In genomic region chr2:45771251-45771650, GRCh38 we compare ENCODE assay signal across 8 cellular contexts.
DNase-seq lines count a peak whose midpoint lies in the region; ATAC-seq and TF ChIP-seq lines count a peak whose summit lies in the region.

No MANE protein-coding gene starts in this region.

- intact Hi-C loops in natural killer cell (cut with micrococcal nuclease): no loop called here
- intact Hi-C loops in body of pancreas (cut with DNase I): loop anchor here (10.0 kb wide), 1 partner anchor 164 kb away; no protein-coding TSS in a partner anchor
- intact Hi-C loops in activated CD4-positive, alpha-beta T cell treated with anti-CD3 and anti-CD28 coated beads for 36 hours (cut with DNase I, micrococcal nuclease): loop anchor here in 1 of 2 experiments (10.0 kb wide), 1 partner anchor 164 kb away; no protein-coding TSS in a partner anchor

- POLR2A ChIA-PET in activated CD4-positive, alpha-beta T cell treated with anti-CD3 and anti-CD28 coated beads for 36 hours (lab: Charles Lee): no interaction called here

- in situ Hi-C loops in HAP-1 (cut with MboI; ENCODE audit: low sequenced_read_pairs): no loop called here

- H3K27me3 ChIP-seq in body of pancreas (no peaks in the 10 kb centered on the region), lung (ENCODE audit: control insufficient read depth, insufficient read depth) (no peaks in the 10 kb centered on the region), HAP-1 (ENCODE audit: low read depth) (no peaks in the 10 kb centered on the region)

- CTCF ChIA-PET in activated CD4-positive, alpha-beta T cell treated with anti-CD3 and anti-CD28 coated beads for 36 hours (lab: Charles Lee): interaction anchor here (1.5 kb wide), 1 partner anchor 9 kb away, joined by 7 read pairs; no protein-coding TSS in a partner anchor

- H3K27ac Mint-ChIP-seq in natural killer cell: no peak overlapping the region
- H3K27ac Mint-ChIP-seq in natural killer cell treated with Interleukin-12 subunit alpha and Interleukin-12 subunit beta and Interleukin-15 and Interleukin-18, amount 100 ng/mL, for 72 hours: no peak overlapping the region
- no peak overlapping the region for H3K27ac Mint-ChIP-seq in activated CD4-positive, alpha-beta T cell treated with anti-CD3 and anti-CD28 coated beads for 36 hours

- H3K36me3 Mint-ChIP-seq in natural killer cell: no peaks in the 10 kb centered on the region
- H3K36me3 Mint-ChIP-seq in natural killer cell treated with Interleukin-12 subunit alpha and Interleukin-12 subunit beta and Interleukin-15 and Interleukin-18, amount 100 ng/mL, for 72 hours: no peaks in the 10 kb centered on the region
- no peaks in the 10 kb centered on the region for H3K36me3 Mint-ChIP-seq in activated CD4-positive, alpha-beta T cell treated with anti-CD3 and anti-CD28 coated beads for 36 hours (ENCODE audit: low read depth)

- TF ChIP-seq POLR2A in body of pancreas (IDR thresholded peaks at IDR 0.05): no peak

- ATAC-seq in natural killer cell: peak; percentile 21 to 47 (median 40)
- no peak for ATAC-seq in natural killer cell treated with Interleukin-12 subunit alpha and Interleukin-12 subunit beta and Interleukin-15 and Interleukin-18, amount 100 ng/mL, for 72 hours
- peak; percentile 32 for ATAC-seq in body of pancreas
- peak; percentile 10 for ATAC-seq in lung (ENCODE audit: insufficient read depth, low FRiP score)
- ATAC-seq in activated CD4-positive, alpha-beta T cell treated with anti-CD3 and anti-CD28 coated beads for 36 hours: no peak
- no peak for ATAC-seq in GM19452 (IDR thresholded peaks at IDR 0.05; ENCODE audit: unreplicated experiment)

- H3K9me3 Mint-ChIP-seq in natural killer cell: no peaks in the 10 kb centered on the region
- no peaks in the 10 kb centered on the region for H3K9me3 Mint-ChIP-seq in natural killer cell treated with Interleukin-12 subunit alpha and Interleukin-12 subunit beta and Interleukin-15 and Interleukin-18, amount 100 ng/mL, for 72 hours
- no peaks in the 10 kb centered on the region for H3K9me3 Mint-ChIP-seq in activated CD4-positive, alpha-beta T cell treated with anti-CD3 and anti-CD28 coated beads for 36 hours (ENCODE audit: low read depth)

- H3K4me3 ChIP-seq in body of pancreas: no peak overlapping the region
- no peak overlapping the region for H3K4me3 ChIP-seq in lung
- H3K4me3 ChIP-seq in HAP-1: no peak overlapping the region

- H3K4me1 ChIP-seq in body of pancreas (peaks cover 3% of the 10 kb centered on the region), lung (ENCODE audit: control insufficient read depth in 2 of 2, insufficient read depth in 2 of 2, low read length in 2 of 2) (peaks cover 24 to 30% of the 10 kb centered on the region in 2 donors), HAP-1 (no peaks in the 10 kb centered on the region)

- WGBS in body of pancreas, 2 donors: 54 to 77% methylated on average over 10 of the region's 10 CpGs
- WGBS in lung, 2 donors: 24 to 32% methylated on average over 10 of the region's 10 CpGs

- peaks cover 5 to 13% of the 10 kb centered on the region in 2 donors for H3K4me1 Mint-ChIP-seq in natural killer cell
- peaks cover 0 to 4% of the 10 kb centered on the region in 2 donors for H3K4me1 Mint-ChIP-seq in natural killer cell treated with Interleukin-12 subunit alpha and Interleukin-12 subunit beta and Interleukin-15 and Interleukin-18, amount 100 ng/mL, for 72 hours (ENCODE audit: low read depth in 2 of 2)
- peaks cover 3% of the 10 kb centered on the region for H3K4me1 Mint-ChIP-seq in activated CD4-positive, alpha-beta T cell treated with anti-CD3 and anti-CD28 coated beads for 36 hours

- H3K4me3 Mint-ChIP-seq in natural killer cell: no peak overlapping the region
- no peak overlapping the region for H3K4me3 Mint-ChIP-seq in natural killer cell treated with Interleukin-12 subunit alpha and Interleukin-12 subunit beta and Interleukin-15 and Interleukin-18, amount 100 ng/mL, for 72 hours
- H3K4me3 Mint-ChIP-seq in activated CD4-positive, alpha-beta T cell treated with anti-CD3 and anti-CD28 coated beads for 36 hours: no peak overlapping the region

- H3K27ac ChIP-seq in body of pancreas (no peak overlapping the region), lung (ENCODE audit: low read depth in 1 of 2, low read length in 1 of 2) (peak overlapping the region; percentile 48 to 73)

- TF ChIP-seq CTCF in natural killer cell (IDR thresholded peaks at IDR 0.05) (no peak), body of pancreas (IDR thresholded peaks at IDR 0.05) (no peak), lung (IDR thresholded peaks at IDR 0.05; ENCODE audit: control extremely low read depth, extremely low read depth) (no peak)

- H3K9me3 ChIP-seq in body of pancreas (no peaks in the 10 kb centered on the region), lung (ENCODE audit: control insufficient read depth in 2 of 2, insufficient read depth in 1 of 2, low read length in 1 of 2) (no peaks in the 10 kb centered on the region), HAP-1 (no peaks in the 10 kb centered on the region)

- H3K27me3 Mint-ChIP-seq in natural killer cell (ENCODE audit: low read depth in 2 of 2): peaks cover 0 to 10% of the 10 kb centered on the region in 2 donors
- H3K27me3 Mint-ChIP-seq in natural killer cell treated with Interleukin-12 subunit alpha and Interleukin-12 subunit beta and Interleukin-15 and Interleukin-18, amount 100 ng/mL, for 72 hours: peaks cover 0 to 5% of the 10 kb centered on the region in 2 donors
- H3K27me3 Mint-ChIP-seq in activated CD4-positive, alpha-beta T cell treated with anti-CD3 and anti-CD28 coated beads for 36 hours: no peaks in the 10 kb centered on the region

- DNase-seq in natural killer cell: no peak
- no peak for DNase-seq in natural killer cell treated with Interleukin-12 subunit alpha and Interleukin-12 subunit beta and Interleukin-15 and Interleukin-18, amount 100 ng/mL, for 72 hours (ENCODE audit: low spot score)
- peak in 3 of 4 donors; percentile 36 to 49 (median 37) for DNase-seq in body of pancreas
- peak; percentile 31 for DNase-seq in lung (ENCODE audit: low spot score)
- DNase-seq in HAP-1 (ENCODE audit: low spot score in 2 of 2): no peak
- DNase-seq in activated CD4-positive, alpha-beta T cell treated with anti-CD3 and anti-CD28 coated beads for 36 hours: no peak
- DNase-seq in NCI-H2029 (lab: John Stamatoyannopoulos, UW): no peak

- H3K36me3 ChIP-seq in body of pancreas (replicated peaks in 1 of 2; ENCODE audit: insufficient read depth in 1 of 2, low read depth in 2 of 2) (no peaks in the 10 kb centered on the region), lung (ENCODE audit: control insufficient read depth in 2 of 2, insufficient read depth in 2 of 2, low read length in 2 of 2) (no peaks in the 10 kb centered on the region), HAP-1 (replicated peaks) (no peaks in the 10 kb centered on the region)

Comparison
In these comparisons a context has a peak if more than half of its experiments do, and no peak if none do; other contexts are left out.
1. ATAC-seq: peak in natural killer cell (3 of 3), body of pancreas (single experiment) and lung (single experiment); none in natural killer cell treated with Interleukin-12 subunit alpha and Interleukin-12 subunit beta and Interleukin-15 and Interleukin-18, amount 100 ng/mL, for 72 hours (0 of 2), activated CD4-positive, alpha-beta T cell treated with anti-CD3 and anti-CD28 coated beads for 36 hours (single experiment) and GM19452 (single experiment).
2. DNase-seq: peak in body of pancreas (3 of 4) and lung (single experiment); none in natural killer cell (single experiment), natural killer cell treated with Interleukin-12 subunit alpha and Interleukin-12 subunit beta and Interleukin-15 and Interleukin-18, amount 100 ng/mL, for 72 hours (single experiment), HAP-1 (0 of 2), activated CD4-positive, alpha-beta T cell treated with anti-CD3 and anti-CD28 coated beads for 36 hours (single experiment) and NCI-H2029 (single experiment).
3. H3K27ac ChIP-seq: peak in lung (2 of 2); none in body of pancreas (0 of 4).